26 cellular contexts compared by ENCODE assay signal in the genomic region with DNA sequence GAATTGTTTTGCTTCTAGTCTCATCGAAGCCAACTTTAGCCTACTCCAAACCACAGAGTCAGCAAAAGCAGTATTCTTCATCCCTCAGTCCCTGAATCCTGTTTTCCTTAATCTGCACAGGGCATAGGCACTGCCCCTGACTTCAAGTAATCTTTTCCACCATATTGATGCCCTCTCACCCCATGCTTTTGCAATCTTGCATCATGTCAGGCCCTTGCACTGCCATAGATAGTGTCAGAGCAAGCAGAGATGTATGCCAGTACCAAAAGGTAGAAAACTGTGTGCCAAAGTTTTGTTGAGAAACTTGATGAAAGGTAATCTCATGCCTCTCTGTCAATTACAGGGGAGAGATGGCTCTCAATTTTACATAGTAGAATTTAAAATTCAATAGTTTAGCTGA.
DNase-seq lines count a peak whose midpoint lies in the region; ATAC-seq, FAIRE-seq and TF ChIP-seq lines count a peak whose summit lies in the region.
"Had no signal": no experiment of that assay in that cellular context is flagged by ENCODE, and none has a peak within 500 bp of the region (broad histone marks: within the 10 kb centered on the region; RNA-seq: fewer than 3 reads in every experiment).

No MANE protein-coding gene starts in this region.

- H2AK5ac ChIP-seq in IMR-90 (ENCODE audit: low read depth, low read length) (peak overlapping the region; percentile 36; the same call in 1 of the 2 replicates), H1 (ENCODE audit: low read depth, low read length) (no peak overlapping the region)

- H3K23me2 ChIP-seq in H1 (ENCODE audit: low read depth, low read length): no peaks in the 10 kb centered on the region

- no peaks in the 10 kb centered on the region for H3K79me2 ChIP-seq in H1 (ENCODE audit: control insufficient read depth in 1 of 2, insufficient read depth in 2 of 2, low read length in 2 of 2)

- no peak overlapping the region for H3K9ac ChIP-seq in IMR-90 (ENCODE audit: low read depth, low read length)
- no peak overlapping the region for H3K9ac ChIP-seq in H1 (replicated peaks in 1 of 4; ENCODE audit: extremely low read depth in 1 of 4, low read depth in 3 of 4, low read length in 3 of 4)
- H3K9ac ChIP-seq: BLaER1 treated with 17β-estradiol and CSF1 and Interleukin-3, amounts not matched to agents 10 nM and 100 nM had no signal

- no peak overlapping the region for H3K23ac ChIP-seq in IMR-90 (ENCODE audit: low read depth, low read length)
- H3K23ac ChIP-seq in H1 (ENCODE audit: insufficient read length): no peak overlapping the region

- H3K27ac Mint-ChIP-seq in activated CD4-positive, alpha-beta T cell treated with anti-CD3 and anti-CD28 coated beads, Interleukin-2, amount 10 ng/mL, durations not matched to agents 24 days and 14 days: no peak overlapping the region
- H3K27ac Mint-ChIP-seq: CD4-positive, alpha-beta T cell; CD8-positive, alpha-beta memory T cell; GM23338; HFFc6 had no signal

- no peak overlapping the region for H3K4me3 Mint-ChIP-seq in activated CD4-positive, alpha-beta T cell treated with anti-CD3 and anti-CD28 coated beads, Interleukin-2, amount 10 ng/mL, durations not matched to agents 24 days and 14 days
- H3K4me3 Mint-ChIP-seq: CD14-positive monocyte; CD4-positive, alpha-beta T cell; CD8-positive, alpha-beta memory T cell; GM23338; HFFc6 had no signal

- CTCF ChIA-PET in IMR-90 (lab: Yijun Ruan, JAX): no interaction called here
- CTCF ChIA-PET in H1 (lab: Charles Lee; ENCODE audit: partially characterized antibody): no interaction called here

- H2BK5ac ChIP-seq in IMR-90 (ENCODE audit: low read depth, low read length, poor library complexity, severe bottlenecking): no peak overlapping the region
- no peak overlapping the region for H2BK5ac ChIP-seq in H1 (ENCODE audit: low read depth, low read length)

- peaks cover 2% of the 10 kb centered on the region for H3K27me3 Mint-ChIP-seq in activated CD4-positive, alpha-beta T cell treated with anti-CD3 and anti-CD28 coated beads, Interleukin-2, amount 10 ng/mL, durations not matched to agents 24 days and 14 days
- H3K27me3 Mint-ChIP-seq: CD4-positive, alpha-beta T cell; CD8-positive, alpha-beta memory T cell had no signal

- TF ChIP-seq POLR2A in IMR-90 (IDR thresholded peaks at IDR 0.05; ENCODE audit: low read depth, low read length) (no peak), H1 (IDR thresholded peaks at IDR 0.05; ENCODE audit: control extremely low read depth in 1 of 2, low read depth in 2 of 2, low read length in 2 of 2) (no peak)

- H3K27ac ChIP-seq in IMR-90 (ENCODE audit: insufficient read depth, low read length) (no peak overlapping the region), H1 (ENCODE audit: low read depth, low read length) (no peak overlapping the region)
- H3K27ac ChIP-seq: 22Rv1; A549; BLaER1 treated with 17β-estradiol and CSF1 and Interleukin-3, amounts not matched to agents 10 nM and 100 nM had no signal

- H2BK12ac ChIP-seq in H1 (ENCODE audit: low read depth, low read length): peak overlapping the region; percentile 39; the same call in 1 of the 2 replicates

- in situ Hi-C loops in IMR-90 (cut with MboI; ENCODE audit: low sequenced_read_pairs): no loop called here

- H3K18ac ChIP-seq in IMR-90 (ENCODE audit: low read depth, low read length) (peak overlapping the region; percentile 33; the same call in 1 of the 2 replicates), H1 (ENCODE audit: extremely low read depth, low read length) (no peak overlapping the region)

- H4K8ac ChIP-seq in IMR-90 (ENCODE audit: low read depth in 2 of 2, low read length in 2 of 2) (no peak overlapping the region), H1 (ENCODE audit: extremely low read depth, insufficient read depth, low read length) (no peak overlapping the region)

- intact Hi-C loops in activated CD4-positive, alpha-beta T cell treated with anti-CD3 and anti-CD28 coated beads, Interleukin-2, amount 10 ng/mL, durations not matched to agents 24 days and 14 days (cut with micrococcal nuclease): no loop called here
- intact Hi-C loops in IMR-90 (cut with micrococcal nuclease): no loop called here

- no peak for FAIRE-seq in H1 (lab: Jason Lieb, UNC)
- FAIRE-seq: A549, D721Med, GM12878, GM18507, H54 had no signal

- peaks cover 6% of the 10 kb centered on the region for H3K9me3 Mint-ChIP-seq in activated CD4-positive, alpha-beta T cell treated with anti-CD3 and anti-CD28 coated beads, Interleukin-2, amount 10 ng/mL, durations not matched to agents 24 days and 14 days
- H3K9me3 Mint-ChIP-seq: CD8-positive, alpha-beta memory T cell; GM23338; HFFc6 had no signal

- no peak for TF ChIP-seq RAD21 in IMR-90 (IDR thresholded peaks at IDR 0.05; ENCODE audit: low read length)
- no peak for TF ChIP-seq RAD21 in H1 (IDR thresholded peaks at IDR 0.05 in 1 of 2, conservative IDR thresholded peaks at IDR 0.05 in 1 of 2; ENCODE audit: low read depth in 2 of 2, low read length in 2 of 2)

- no peak for TF ChIP-seq EP300 in H1 (IDR thresholded peaks at IDR 0.05; ENCODE audit: borderline replicate concordance in 1 of 2, low read depth in 2 of 2, low read length in 2 of 2)

- no peak overlapping the region for H2AK9ac ChIP-seq in IMR-90 (replicated peaks; ENCODE audit: low read depth, low read length, poor library complexity)

- H3K36me3 ChIP-seq in IMR-90 (ENCODE audit: control insufficient read depth, insufficient read depth, low read length) (no peaks in the 10 kb centered on the region), H1 (ENCODE audit: control insufficient read depth in 2 of 4, insufficient read depth in 4 of 4, low read length in 3 of 4) (no peaks in the 10 kb centered on the region)
- H3K36me3 ChIP-seq: BE2C; BLaER1 treated with 17β-estradiol and CSF1 and Interleukin-3, amounts not matched to agents 10 nM and 100 nM; HAP-1 had no signal

- DNase-seq in activated CD4-positive, alpha-beta T cell treated with anti-CD3 and anti-CD28 coated beads, Interleukin-2, amount 10 ng/mL, durations not matched to agents 24 days and 14 days: peak; percentile 49
- DNase-seq in activated CD4-positive, alpha-beta T cell treated with anti-CD3 and anti-CD28 coated beads, Interleukin-2, amount 50 U/mL, for 48 hours: no peak
- DNase-seq in IMR-90 (no peak), H1 (ENCODE audit: low read depth in 1 of 2, low spot score in 2 of 2) (no peak), A172 (ENCODE audit: low spot score) (no peak), HK-2 (ENCODE audit: unreplicated experiment) (no peak)
- DNase-seq: ACHN; AML-193; BE2C; CD4-positive, alpha-beta T cell; CD8-positive, alpha-beta memory T cell; DMS 273 treated with DMSO at 0.1 percent for 48 hours; DMS79; EL; GDM1; HFFc6 had no signal

- H3K56ac ChIP-seq in IMR-90 (ENCODE audit: extremely low read depth, insufficient read depth, low read length) (no peak overlapping the region), H1 (replicated peaks; ENCODE audit: insufficient read length, low read depth, low read length) (no peak overlapping the region)

- 0 out of 2 replicates have a peak overlapping the region, but pooled peaks have one; percentile 29 for H3K14ac ChIP-seq in IMR-90 (replicated peaks; ENCODE audit: low read depth, low read length)
- no peak overlapping the region for H3K14ac ChIP-seq in H1 (ENCODE audit: insufficient read length)

- H4K91ac ChIP-seq in IMR-90 (ENCODE audit: insufficient read depth, low read depth, low read length) (no peak overlapping the region; the same call in 1 of the 2 replicates), H1 (replicated peaks; ENCODE audit: insufficient read length, low read length) (no peak overlapping the region)

- ATAC-seq in IMR-90 (ENCODE audit: low read depth): no peak
- ATAC-seq: A549, GM12878, GM23338 had no signal

- H3K4me3 ChIP-seq in IMR-90 (ENCODE audit: insufficient read depth, low read depth, low read length) (no peak overlapping the region), H1 (ENCODE audit: extremely low read depth in 1 of 4, insufficient read depth in 2 of 4, low read depth in 3 of 4, low read length in 4 of 4) (no peak overlapping the region)
- H3K4me3 ChIP-seq: A549; BLaER1 treated with 17β-estradiol and CSF1 and Interleukin-3, amounts not matched to agents 10 nM and 100 nM; GM12878; GM23338; HAP-1 had no signal

- H2BK120ac ChIP-seq in IMR-90 (ENCODE audit: low read depth, low read length): no peak overlapping the region
- H2BK120ac ChIP-seq in H1 (replicated peaks; ENCODE audit: low read depth, low read length): no peak overlapping the region

- H3K4ac ChIP-seq in IMR-90 (ENCODE audit: low read depth, low read length): 0 out of 2 replicates have a peak overlapping the region, but pooled peaks have one; percentile 7
- H3K4ac ChIP-seq in H1 (replicated peaks; ENCODE audit: insufficient read length, low read depth, low read length): no peak overlapping the region

- BruUV-seq in IMR-90 (replicated peaks; lab: Mats Ljungman, UMichigan): no TSS peak

- H4K20me1 ChIP-seq in IMR-90 (ENCODE audit: insufficient read depth, low read length) (no peaks in the 10 kb centered on the region), H1 (replicated peaks in 1 of 2; ENCODE audit: control insufficient read depth in 1 of 2, insufficient read depth in 2 of 2, low read length in 2 of 2) (no peaks in the 10 kb centered on the region)
- H4K20me1 ChIP-seq: BLaER1 treated with 17β-estradiol and CSF1 and Interleukin-3, amounts not matched to agents 10 nM and 100 nM had no signal

- no peak overlapping the region for H2BK20ac ChIP-seq in IMR-90 (ENCODE audit: low read depth, low read length)
- no peak overlapping the region for H2BK20ac ChIP-seq in H1 (ENCODE audit: low read length)

- H3K9me3 ChIP-seq in IMR-90 (ENCODE audit: control insufficient read depth, insufficient read depth, low read length): no peaks in the 10 kb centered on the region
- H3K9me3 ChIP-seq in H1 (ENCODE audit: insufficient read depth in 2 of 2, low read depth in 1 of 2, low read length in 1 of 2): no peaks in the 10 kb centered on the region
- H3K9me3 ChIP-seq: A549, BE2C, HAP-1 had no signal

- H2AFZ ChIP-seq in IMR-90 (replicated peaks; ENCODE audit: low read length, poor library complexity) (no peak overlapping the region), H1 (ENCODE audit: low read length) (no peak overlapping the region; the same call in 1 of the 2 replicates)
- H2AFZ ChIP-seq: GM23338 had no signal

- dilution Hi-C loops in IMR-90 (cut with HindIII; ENCODE audit: low sequenced_read_pairs, unreplicated experiment): no loop called here

- peaks cover 7% of the 10 kb centered on the region for H3K4me1 Mint-ChIP-seq in activated CD4-positive, alpha-beta T cell treated with anti-CD3 and anti-CD28 coated beads, Interleukin-2, amount 10 ng/mL, durations not matched to agents 24 days and 14 days

- 88% methylated on average over 1 of the region's 1 CpG; no CpG with 5 or more reads in 1 of the 2 experiments for WGBS in IMR-90 (ENCODE audit: extremely low coverage in 2 of 2, insufficient read length in 1 of 2), 2 experiments
- WGBS in H1 (ENCODE audit: extremely low coverage in 1 of 2, insufficient coverage in 1 of 2, insufficient read length in 1 of 2, insufficient replicate concordance in 2 of 2, low coverage in 1 of 2, low lambda C conversion rate in 2 of 2, missing lambda C conversion rate in 1 of 2), 2 experiments: 93% methylated on average over 1 of the region's 1 CpG; no CpG with 5 or more reads in 1 of the 2 experiments

- H3K27me3 ChIP-seq in IMR-90 (ENCODE audit: control insufficient read depth, insufficient read depth, low read length) (no peaks in the 10 kb centered on the region), H1 (replicated peaks in 1 of 4; ENCODE audit: control insufficient read depth in 3 of 4, extremely low read depth in 1 of 4, insufficient read depth in 3 of 4, low read length in 3 of 4) (peaks cover 0 to 1% (median 0%) of the 10 kb centered on the region in 4 experiments; a peak in 1 of 7 replicates)
- H3K27me3 ChIP-seq: BE2C; BLaER1 treated with 17β-estradiol and CSF1 and Interleukin-3, amounts not matched to agents 10 nM and 100 nM had no signal

- H4K5ac ChIP-seq in IMR-90 (ENCODE audit: low read depth, low read length) (0 out of 2 replicates have a peak overlapping the region, but pooled peaks have one; percentile 4), H1 (ENCODE audit: insufficient read length, low read depth, low read length) (no peak overlapping the region)

- H3K79me1 ChIP-seq in IMR-90 (ENCODE audit: low read depth in 1 of 2, low read length in 2 of 2) (no peaks in the 10 kb centered on the region), H1 (ENCODE audit: low read depth, low read length) (no peaks in the 10 kb centered on the region)

- TF ChIP-seq CTCF in IMR-90 (conservative IDR thresholded peaks at IDR 0.05; ENCODE audit: low read depth, low read length): no peak
- TF ChIP-seq CTCF in H1 (IDR thresholded peaks at IDR 0.05; ENCODE audit: control extremely low read depth in 1 of 3, insufficient read depth in 1 of 3, low read depth in 1 of 3, low read length in 3 of 3): no peak

- H2BK15ac ChIP-seq in IMR-90 (ENCODE audit: low read depth, low read length): no peak overlapping the region
- no peak overlapping the region for H2BK15ac ChIP-seq in H1 (ENCODE audit: low read length)

- no peaks in the 10 kb centered on the region for H3K36me3 Mint-ChIP-seq in activated CD4-positive, alpha-beta T cell treated with anti-CD3 and anti-CD28 coated beads, Interleukin-2, amount 10 ng/mL, durations not matched to agents 24 days and 14 days (ENCODE audit: low read depth)
- H3K36me3 Mint-ChIP-seq: CD14-positive monocyte had no signal

- peaks cover 6% of the 10 kb centered on the region; the same call in 1 of the 2 replicates for H3K4me1 ChIP-seq in IMR-90 (ENCODE audit: control insufficient read depth, insufficient read depth, low read length)
- peaks cover 0 to 12% (median 4%) of the 10 kb centered on the region in 4 experiments; a peak in 3 of 7 replicates for H3K4me1 ChIP-seq in H1 (replicated peaks in 1 of 4; ENCODE audit: control insufficient read depth in 3 of 4, insufficient read depth in 4 of 4, low read length in 3 of 4)
- H3K4me1 ChIP-seq: A549, BE2C, HAP-1 had no signal

- no peaks in the 10 kb centered on the region; the same call in 1 of the 2 replicates for H3K9me1 ChIP-seq in IMR-90 (ENCODE audit: insufficient read depth, low read length)

- no peak overlapping the region for H3K4me2 ChIP-seq in IMR-90 (ENCODE audit: low read depth, low read length)
- no peak overlapping the region for H3K4me2 ChIP-seq in H1 (ENCODE audit: insufficient read depth in 1 of 2, low read depth in 2 of 2, low read length in 2 of 2)
- H3K4me2 ChIP-seq: A549, GM23338 had no signal

- POLR2A ChIA-PET in IMR-90 (lab: Charles Lee; ENCODE audit: unreplicated experiment) (no interaction called here), H1 (lab: Charles Lee; ENCODE audit: partially characterized antibody) (no interaction called here)
